In genomic region chr2:16334886-16335605, GRCh38 we compare ENCODE assay signal across 18 cellular contexts.
"Had no signal": no experiment of that assay in that cellular context is flagged by ENCODE, and none has a peak within 500 bp of the region (broad histone marks: within the 10 kb centered on the region; RNA-seq: fewer than 3 reads in every experiment).

No MANE protein-coding gene starts in this region.

- H3K36me3 ChIP-seq: left lung, right lobe of liver, tibial artery had no signal

- DNase-seq: activated CD4-positive, alpha-beta memory T cell treated with anti-CD3 and anti-CD28 coated beads for 36 hours; activated CD4-positive, alpha-beta T cell treated with anti-CD3 and anti-CD28 coated beads for 48 hours; activated naive CD4-positive, alpha-beta T cell treated with anti-CD3 and anti-CD28 coated beads for 36 hours; activated naive CD8-positive, alpha-beta T cell treated with anti-CD3 and anti-CD28 coated beads, Interleukin-2, amount 10 ng/mL, durations not matched to agents 7 days and 5 days; activated T-cell treated with anti-CD3 and anti-CD28 coated beads, Interleukin-2, amount 50 U/mL, for 48 hours; amygdala; left lung; natural killer cell; occipital lobe; posterior cingulate gyrus; right lobe of liver; stimulated activated CD4-positive, alpha-beta T cell treated with anti-CD3 and anti-CD28 coated beads, Interleukin-1b, Interleukin-23, amount 100 ng/mL, for 48 hours; substantia nigra; T-helper 17 cell; tibial artery had no signal

- H3K9me3 ChIP-seq: tibial artery had no signal

- H3K36me3 Mint-ChIP-seq: activated CD4-positive, alpha-beta memory T cell treated with anti-CD3 and anti-CD28 coated beads for 36 hours; activated naive CD8-positive, alpha-beta T cell treated with anti-CD3 and anti-CD28 coated beads, Interleukin-2, amount 10 ng/mL, durations not matched to agents 7 days and 5 days had no signal

- H3K4me1 Mint-ChIP-seq: activated naive CD8-positive, alpha-beta T cell treated with anti-CD3 and anti-CD28 coated beads, Interleukin-2, amount 10 ng/mL, durations not matched to agents 7 days and 5 days; natural killer cell; T-helper 17 cell had no signal

- H3K4me1 ChIP-seq: right lobe of liver, tibial artery had no signal

- H3K27me3 ChIP-seq: left lung, right lobe of liver had no signal

- H3K4me3 ChIP-seq: left lung, lung, right lobe of liver, skin epidermis, tibial artery had no signal

- H3K27ac ChIP-seq: left lung, right lobe of liver, skin epidermis, tibial artery had no signal

- ATAC-seq: left lung, natural killer cell, right lobe of liver, T-helper 17 cell had no signal

- H3K27me3 Mint-ChIP-seq: activated CD4-positive, alpha-beta memory T cell treated with anti-CD3 and anti-CD28 coated beads for 36 hours; activated naive CD8-positive, alpha-beta T cell treated with anti-CD3 and anti-CD28 coated beads, Interleukin-2, amount 10 ng/mL, durations not matched to agents 7 days and 5 days; stimulated activated naive CD8-positive, alpha-beta T cell treated with anti-CD3 and anti-CD28 coated beads, Interleukin-15, Interleukin-2, amounts not matched to agents 100 ng/mL and 50 ng/mL, for 24 hours; T-helper 17 cell had no signal

- H3K4me3 Mint-ChIP-seq: activated CD4-positive, alpha-beta memory T cell treated with anti-CD3 and anti-CD28 coated beads for 36 hours; activated naive CD4-positive, alpha-beta T cell treated with anti-CD3 and anti-CD28 coated beads for 36 hours; activated naive CD8-positive, alpha-beta T cell treated with anti-CD3 and anti-CD28 coated beads, Interleukin-2, amount 10 ng/mL, durations not matched to agents 7 days and 5 days; natural killer cell; stimulated activated naive CD8-positive, alpha-beta T cell treated with anti-CD3 and anti-CD28 coated beads, Interleukin-15, Interleukin-2, amounts not matched to agents 100 ng/mL and 50 ng/mL, for 24 hours; T-helper 17 cell had no signal

- H3K27ac Mint-ChIP-seq: activated CD4-positive, alpha-beta memory T cell treated with anti-CD3 and anti-CD28 coated beads for 36 hours; activated naive CD4-positive, alpha-beta T cell treated with anti-CD3 and anti-CD28 coated beads for 36 hours; activated naive CD8-positive, alpha-beta T cell treated with anti-CD3 and anti-CD28 coated beads, Interleukin-2, amount 10 ng/mL, durations not matched to agents 7 days and 5 days; natural killer cell; stimulated activated naive CD8-positive, alpha-beta T cell treated with anti-CD3 and anti-CD28 coated beads, Interleukin-15, Interleukin-2, amounts not matched to agents 100 ng/mL and 50 ng/mL, for 24 hours; T-helper 17 cell had no signal

- H3K9me3 Mint-ChIP-seq: activated naive CD8-positive, alpha-beta T cell treated with anti-CD3 and anti-CD28 coated beads, Interleukin-2, amount 10 ng/mL, durations not matched to agents 7 days and 5 days had no signal
